Comparison of ENCODE assay signal across 8 cellular contexts in the genomic region with DNA sequence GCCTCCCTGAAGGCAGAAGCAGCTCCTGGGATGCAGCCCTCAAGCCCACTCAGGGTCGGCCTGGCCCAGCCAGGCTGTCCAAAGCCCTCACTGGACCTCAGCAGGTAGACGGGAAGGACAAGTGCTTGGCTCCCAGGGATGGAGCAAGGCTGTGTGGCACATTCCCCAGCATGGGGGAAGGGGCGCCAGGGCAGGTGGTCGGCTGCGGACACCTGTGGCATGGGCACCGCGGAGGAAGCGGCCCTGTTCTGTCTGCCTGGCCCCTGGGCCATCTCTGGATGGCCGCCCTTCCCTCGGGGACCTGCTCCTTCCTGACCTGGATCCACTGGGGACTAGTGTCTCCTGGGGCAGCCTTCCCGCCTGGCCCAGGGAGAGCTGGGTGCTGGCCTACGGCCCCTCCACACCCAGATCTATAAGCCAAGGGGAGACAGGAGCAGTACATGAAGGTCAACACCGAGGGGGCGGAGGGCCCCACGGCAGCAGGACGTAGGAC.
"Had no signal": no experiment of that assay in that cellular context is flagged by ENCODE, and none has a peak within 500 bp of the region (broad histone marks: within the 10 kb centered on the region; RNA-seq: fewer than 3 reads in every experiment).

No MANE protein-coding gene starts in this region.

- H2AFZ ChIP-seq: GM23338 had no signal

- H3K9me3 Mint-ChIP-seq: H9, HFFc6, IgD-negative memory B cell had no signal

- H3K27ac ChIP-seq: HL-60 had no signal

- H3K4me2 ChIP-seq: GM23338 had no signal

- H3K4me3 ChIP-seq: GM23338 had no signal

- H3K4me1 Mint-ChIP-seq: H9 had no signal

- ATAC-seq: GM23338, HepG2 had no signal

- H3K27ac Mint-ChIP-seq: GM23338, HFFc6 had no signal

- H3K4me3 Mint-ChIP-seq: GM23338, HFFc6, IgD-negative memory B cell had no signal

- H3K27me3 Mint-ChIP-seq: IgD-negative memory B cell had no signal

- DNase-seq: H9, HCEC 1CT, HFFc6, KG1 had no signal
